Comparison of ENCODE assay signal across 9 cellular contexts in the genomic region with DNA sequence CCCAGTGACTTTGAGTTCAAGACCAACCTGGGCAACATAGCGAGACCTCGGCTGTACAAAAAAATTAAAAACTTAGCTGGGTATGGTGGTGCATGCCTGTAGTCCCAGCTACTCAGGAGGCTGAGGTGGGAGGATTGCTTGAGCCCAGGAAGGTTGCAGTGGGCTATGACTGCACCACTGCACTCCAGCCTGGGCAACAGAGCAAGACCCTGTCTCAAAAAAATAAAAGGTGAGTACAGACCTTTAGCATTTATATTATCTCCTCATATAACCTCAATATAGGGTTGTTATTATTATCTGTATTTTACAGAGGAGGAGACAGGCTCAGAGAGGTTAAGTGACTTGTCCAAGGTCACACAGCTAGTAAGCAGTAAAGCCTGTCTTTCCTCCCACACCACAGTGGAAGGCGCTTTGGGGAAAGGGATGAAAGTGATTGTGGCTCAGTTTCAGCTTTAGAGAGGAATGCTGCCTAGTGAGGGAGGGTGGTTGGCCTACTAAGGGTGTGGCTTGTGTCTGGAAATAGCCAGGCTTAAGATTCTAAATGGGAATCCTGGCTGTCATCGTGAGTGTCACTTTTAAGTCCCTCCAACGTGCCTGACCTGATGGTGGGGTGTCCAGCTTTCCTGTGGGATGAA. TPM values are rescaled to one million over a fixed set of nuclear protein-coding genes. Genes with fewer than 3 reads are reported as not detected.
A peak's percentile ranks its signal among the peaks of the same experiment; 100 is the strongest.
DNase-seq lines count a peak whose midpoint lies in the region; ATAC-seq and TF ChIP-seq lines count a peak whose summit lies in the region.
"Had no signal": no experiment of that assay in that cellular context is flagged by ENCODE, and none has a peak within 500 bp of the region (broad histone marks: within the 10 kb centered on the region; RNA-seq: fewer than 3 reads in every experiment).

No MANE protein-coding gene starts in this region.

- ATAC-seq in right cardiac atrium (peak; percentile 11 to 15), HG02884 (IDR thresholded peaks at IDR 0.05; ENCODE audit: unreplicated experiment) (no peak)

- WGBS in right cardiac atrium: 62% methylated on average over 5 of the region's 5 CpGs

- H3K27ac ChIP-seq in right cardiac atrium (ENCODE audit: low read length): peak overlapping the region; percentile 99
- H3K27ac ChIP-seq in subcutaneous abdominal adipose tissue (ENCODE audit: low read depth, low read length): peak overlapping the region; percentile 72

- H3K4me1 ChIP-seq in right cardiac atrium (ENCODE audit: control insufficient read depth, insufficient read depth, low read length) (peaks cover 34% of the 10 kb centered on the region), subcutaneous abdominal adipose tissue (ENCODE audit: control insufficient read depth in 5 of 5, insufficient read depth in 5 of 5, low read length in 5 of 5) (peaks cover 3 to 77% (median 69%) of the 10 kb centered on the region in 5 donors)

- no peaks in the 10 kb centered on the region for H3K9me3 Mint-ChIP-seq in T-helper 2 cell treated with Interferon-gamma antibody and Interleukin-4, amounts not matched to agents 5 μg/mL and 100 μg/mL, for 36 hours
- H3K9me3 Mint-ChIP-seq in activated naive CD8-positive, alpha-beta T cell (ENCODE audit: low read depth): no peaks in the 10 kb centered on the region

- POLR2A ChIA-PET in GM10248 (lab: Yijun Ruan, JAX): no interaction called here

- intact Hi-C loops in right cardiac atrium (cut with DNase I): no loop called here

- DNase-seq in T-helper 2 cell treated with Interferon-gamma antibody and Interleukin-4, amounts not matched to agents 5 μg/mL and 100 μg/mL, for 36 hours (ENCODE audit: low spot score): no peak
- no peak for DNase-seq in T-helper 2 cell
- peak in 1 of 3 donors; percentile 30 for DNase-seq in right cardiac atrium
- no peak for DNase-seq in cortex of kidney (lab: John Stamatoyannopoulos, UW)
- no peak for DNase-seq in GM10248 (ENCODE audit: extremely low spot score)
- DNase-seq: GDM1 had no signal

- no peaks in the 10 kb centered on the region for H3K9me3 ChIP-seq in right cardiac atrium (ENCODE audit: control insufficient read depth, low read length)
- no peaks in the 10 kb centered on the region for H3K9me3 ChIP-seq in subcutaneous abdominal adipose tissue (ENCODE audit: control insufficient read depth in 5 of 5, low read length in 5 of 5)

- no peaks in the 10 kb centered on the region for H3K27me3 ChIP-seq in right cardiac atrium (ENCODE audit: control insufficient read depth, insufficient read depth)
- H3K27me3 ChIP-seq in subcutaneous abdominal adipose tissue (ENCODE audit: control insufficient read depth in 5 of 5, insufficient read depth in 4 of 5, low read length in 5 of 5): no peaks in the 10 kb centered on the region

- no peak for TF ChIP-seq CTCF in GM10248 (IDR thresholded peaks at IDR 0.05; ENCODE audit: control extremely low read depth, extremely low read depth, low read depth, missing control alignments)

- peak overlapping the region; percentile 70 for H3K27ac Mint-ChIP-seq in T-helper 2 cell treated with Interferon-gamma antibody and Interleukin-4, amounts not matched to agents 5 μg/mL and 100 μg/mL, for 36 hours
- H3K27ac Mint-ChIP-seq in activated naive CD8-positive, alpha-beta T cell: peak overlapping the region; percentile 16

- no peak overlapping the region for H3K4me3 ChIP-seq in right cardiac atrium (ENCODE audit: low read length)
- no peak overlapping the region for H3K4me3 ChIP-seq in subcutaneous abdominal adipose tissue (ENCODE audit: low read depth in 1 of 5, low read length in 5 of 5)

- no peak overlapping the region for H3K4me3 Mint-ChIP-seq in T-helper 2 cell treated with Interferon-gamma antibody and Interleukin-4, amounts not matched to agents 5 μg/mL and 100 μg/mL, for 36 hours
- H3K4me3 Mint-ChIP-seq in activated naive CD8-positive, alpha-beta T cell: no peak overlapping the region

- CTCF ChIA-PET in GM10248 (lab: Yijun Ruan, JAX): interaction anchor here (0.8 to 2.1 kb wide), 2 partner anchors 8 to 197 kb away, joined by 3 to 5 read pairs; no protein-coding TSS in a partner anchor

- H3K4me1 Mint-ChIP-seq in T-helper 2 cell treated with Interferon-gamma antibody and Interleukin-4, amounts not matched to agents 5 μg/mL and 100 μg/mL, for 36 hours (ENCODE audit: low read depth): peaks cover 37% of the 10 kb centered on the region
- H3K4me1 Mint-ChIP-seq in activated naive CD8-positive, alpha-beta T cell (ENCODE audit: low read depth): peaks cover 42% of the 10 kb centered on the region

- H3K9ac ChIP-seq in subcutaneous abdominal adipose tissue (ENCODE audit: low read length in 5 of 5): peak overlapping the region in 2 of 5 donors; percentile 17 to 44

- peaks cover 0 to 59% (median 49%) of the 10 kb centered on the region in 5 donors for H3K36me3 ChIP-seq in subcutaneous abdominal adipose tissue (ENCODE audit: control insufficient read depth in 5 of 5, insufficient read depth in 5 of 5, low read length in 5 of 5)

- no peaks in the 10 kb centered on the region for H3K27me3 Mint-ChIP-seq in T-helper 2 cell treated with Interferon-gamma antibody and Interleukin-4, amounts not matched to agents 5 μg/mL and 100 μg/mL, for 36 hours (ENCODE audit: low read depth)
- no peaks in the 10 kb centered on the region for H3K27me3 Mint-ChIP-seq in activated naive CD8-positive, alpha-beta T cell

- peaks cover 37% of the 10 kb centered on the region for H3K36me3 Mint-ChIP-seq in T-helper 2 cell treated with Interferon-gamma antibody and Interleukin-4, amounts not matched to agents 5 μg/mL and 100 μg/mL, for 36 hours (ENCODE audit: low read depth)
- H3K36me3 Mint-ChIP-seq in activated naive CD8-positive, alpha-beta T cell: peaks cover 10% of the 10 kb centered on the region

RNA-seq across cellular contexts. Expression of a gene that starts 7.2 kb away (rescaled TPM):
- total RNA-seq in right cardiac atrium: 10 to 100 TPM; 73.8 to 96.1 (median 76.6) TPM
- 43.1 TPM for polyA plus RNA-seq in right cardiac atrium

RNA-seq across cellular contexts. Expression of a gene that starts 43.0 kb away (rescaled TPM):
- total RNA-seq in right cardiac atrium: 10 to 100 TPM; 10.1 to 15.5 (median 14.2) TPM
- polyA plus RNA-seq in right cardiac atrium: 11.6 TPM

RNA-seq across cellular contexts. Expression of a gene that starts 43.2 kb away (rescaled TPM):
- 10 to 100 TPM; 27.5 to 36.1 (median 31.3) TPM for total RNA-seq in right cardiac atrium
- polyA plus RNA-seq in right cardiac atrium: 17.2 TPM
